ENCODE assay signal across 37 cellular contexts in genomic region chr1:233410906-233411305, GRCh38.
"Had no signal": no experiment of that assay in that cellular context is flagged by ENCODE, and none has a peak within 500 bp of the region (broad histone marks: within the 10 kb centered on the region; RNA-seq: fewer than 3 reads in every experiment).

No MANE protein-coding gene starts in this region.

- H3K36me3 ChIP-seq: adrenal gland, brain microvascular endothelial cell, cardiac muscle cell had no signal

- H3K4me3 Mint-ChIP-seq: activated B cell treated with CpG ODN at 0.5 μM for 24 hours; activated CD4-positive, alpha-beta memory T cell treated with anti-CD3 and anti-CD28 coated beads, Interleukin-2, amount 10 ng/mL, durations not matched to agents 7 days and 5 days; activated CD4-positive, alpha-beta T cell treated with anti-CD3 and anti-CD28 coated beads for 36 hours; activated CD4-positive, alpha-beta T cell treated with anti-CD3 and anti-CD28 coated beads, Interleukin-2, amount 10 ng/mL, durations not matched to agents 7 days and 5 days; activated naive CD4-positive, alpha-beta T cell treated with anti-CD3 and anti-CD28 coated beads for 36 hours; activated naive CD8-positive, alpha-beta T cell treated with anti-CD3 and anti-CD28 coated beads for 36 hours; activated T-cell treated with anti-CD3 and anti-CD28 coated beads, Interleukin-2, amount 50 U/mL, for 4 hours; activated T-cell treated with anti-CD3 and anti-CD28 coated beads, Interleukin-2, amount 50 U/mL, for 72 hours; activated T-helper 1 cell treated with anti-CD3 and anti-CD28 coated beads, Interleukin-12 subunit alpha, Interleukin-12 subunit beta, Interleukin-2, Interleukin-4 antibody, amounts not matched to agents 30 ng/mL and 10 ng/mL and 1 ng/mL, durations not matched to agents 14 hours and 24 hours and 36 hours; activated T-helper 17 cell treated with anti-CD3 and anti-CD28 coated beads, Interleukin-2, amount 50 U/mL, for 72 hours; central memory CD8-positive, alpha-beta T cell; T-helper 1 cell treated with Interleukin-12 subunit alpha and Interleukin-12 subunit beta and Interleukin-4 antibody, amounts not matched to agents 30 μg/mL and 1 μg/mL, for 36 hours; T-helper 2 cell treated with Interferon-gamma antibody and Interleukin-4, amounts not matched to agents 5 μg/mL and 100 μg/mL, for 36 hours had no signal

- H3K27me3 ChIP-seq: adrenal gland, body of pancreas, brain microvascular endothelial cell, cardiac muscle cell had no signal

- H3K4me3 ChIP-seq: adrenal gland, body of pancreas, cardiac muscle cell had no signal

- H3K9me3 Mint-ChIP-seq: activated T-helper 17 cell treated with anti-CD3 and anti-CD28 coated beads, Interleukin-2, amount 50 U/mL, for 72 hours; central memory CD8-positive, alpha-beta T cell had no signal

- H3K4me1 ChIP-seq: adrenal gland, body of pancreas had no signal

- H3K9me3 ChIP-seq: body of pancreas had no signal

- H3K27ac ChIP-seq: adrenal gland, body of pancreas, brain microvascular endothelial cell, cardiac muscle cell, VCaP had no signal

- H3K4me1 Mint-ChIP-seq: activated B cell treated with CpG ODN at 0.5 μM for 24 hours; central memory CD8-positive, alpha-beta T cell had no signal

- H3K27me3 Mint-ChIP-seq: activated B cell treated with CpG ODN at 0.5 μM for 24 hours had no signal

- DNase-seq: activated B cell treated with CpG ODN at 0.5 μM for 24 hours; activated CD4-positive, alpha-beta memory T cell treated with anti-CD3 and anti-CD28 coated beads, Interleukin-2, amount 10 ng/mL, durations not matched to agents 7 days and 5 days; activated CD4-positive, alpha-beta T cell treated with anti-CD3 and anti-CD28 coated beads for 1 hour; activated CD4-positive, alpha-beta T cell treated with anti-CD3 and anti-CD28 coated beads for 36 hours; activated CD4-positive, alpha-beta T cell treated with anti-CD3 and anti-CD28 coated beads for 48 hours; activated CD4-positive, alpha-beta T cell treated with anti-CD3 and anti-CD28 coated beads, Interleukin-2, amount 10 ng/mL, durations not matched to agents 7 days and 5 days; activated CD4-positive, alpha-beta T cell treated with anti-CD3 and anti-CD28 coated beads, Interleukin-2, amount 50 U/mL, for 48 hours; activated CD8-positive, alpha-beta memory T cell treated with anti-CD3 and anti-CD28 coated beads, Interleukin-2, amount 50 U/mL, for 4 hours; activated effector memory CD4-positive, alpha-beta T cell treated with anti-CD3 and anti-CD28 coated beads, Interleukin-2, amount 50 U/mL, for 16 hours; activated gamma-delta T cell treated with Interleukin-2 at 50 U/mL for 16 hours; activated naive CD4-positive, alpha-beta T cell; activated naive CD4-positive, alpha-beta T cell treated with anti-CD3 and anti-CD28 coated beads for 36 hours; activated naive CD4-positive, alpha-beta T cell treated with anti-CD3 and anti-CD28 coated beads, Interleukin-2, amount 50 U/mL, for 16 hours; activated naive CD8-positive, alpha-beta T cell treated with anti-CD3 and anti-CD28 coated beads for 36 hours; activated T-cell treated with anti-CD3 and anti-CD28 coated beads for 4 hours; activated T-cell treated with anti-CD3 and anti-CD28 coated beads, Interleukin-2, amount 50 U/mL, for 1 hour; activated T-cell treated with anti-CD3 and anti-CD28 coated beads, Interleukin-2, amount 50 U/mL, for 4 hours; activated T-cell treated with anti-CD3 and anti-CD28 coated beads, Interleukin-2, amount 50 U/mL, for 72 hours; adrenal gland; amniotic stem cell; aorta; body of pancreas; brain microvascular endothelial cell; caudate nucleus; cerebellar nuclear complex; SW 1271; T-helper 1 cell; T-helper 2 cell; T-helper 9 cell had no signal

- ATAC-seq: activated CD4-positive, alpha-beta T cell treated with anti-CD3 and anti-CD28 coated beads for 36 hours; activated naive CD4-positive, alpha-beta T cell treated with anti-CD3 and anti-CD28 coated beads, Interleukin-2, amount 50 U/mL, for 72 hours; activated T-cell treated with anti-CD3 and anti-CD28 coated beads, Interleukin-2, amount 50 U/mL, for 4 hours; activated T-cell treated with anti-CD3 and anti-CD28 coated beads, Interleukin-2, amount 50 U/mL, for 72 hours; activated T-helper 17 cell treated with anti-CD3 and anti-CD28 coated beads, Interleukin-2, amount 50 U/mL, for 72 hours; body of pancreas had no signal

- H3K27ac Mint-ChIP-seq: activated B cell treated with CpG ODN at 0.5 μM for 24 hours; activated CD4-positive, alpha-beta memory T cell treated with anti-CD3 and anti-CD28 coated beads, Interleukin-2, amount 10 ng/mL, durations not matched to agents 7 days and 5 days; activated CD4-positive, alpha-beta T cell treated with anti-CD3 and anti-CD28 coated beads for 36 hours; activated CD4-positive, alpha-beta T cell treated with anti-CD3 and anti-CD28 coated beads, Interleukin-2, amount 10 ng/mL, durations not matched to agents 7 days and 5 days; activated naive CD4-positive, alpha-beta T cell treated with anti-CD3 and anti-CD28 coated beads for 36 hours; activated naive CD4-positive, alpha-beta T cell treated with anti-CD3 and anti-CD28 coated beads, Interleukin-2, amount 50 U/mL, for 72 hours; activated naive CD8-positive, alpha-beta T cell treated with anti-CD3 and anti-CD28 coated beads for 36 hours; activated T-cell treated with anti-CD3 and anti-CD28 coated beads, Interleukin-2, amount 50 U/mL, for 72 hours; activated T-helper 1 cell treated with anti-CD3 and anti-CD28 coated beads, Interleukin-12 subunit alpha, Interleukin-12 subunit beta, Interleukin-2, Interleukin-4 antibody, amounts not matched to agents 30 ng/mL and 10 ng/mL and 1 ng/mL, durations not matched to agents 14 hours and 24 hours and 36 hours; activated T-helper 17 cell treated with anti-CD3 and anti-CD28 coated beads, Interleukin-2, amount 50 U/mL, for 72 hours; T-helper 1 cell treated with Interleukin-12 subunit alpha and Interleukin-12 subunit beta and Interleukin-4 antibody, amounts not matched to agents 30 μg/mL and 1 μg/mL, for 36 hours; T-helper 2 cell treated with Interferon-gamma antibody and Interleukin-4, amounts not matched to agents 5 μg/mL and 100 μg/mL, for 36 hours had no signal
